ENCODE assay signal across 9 cellular contexts in the genomic region with DNA sequence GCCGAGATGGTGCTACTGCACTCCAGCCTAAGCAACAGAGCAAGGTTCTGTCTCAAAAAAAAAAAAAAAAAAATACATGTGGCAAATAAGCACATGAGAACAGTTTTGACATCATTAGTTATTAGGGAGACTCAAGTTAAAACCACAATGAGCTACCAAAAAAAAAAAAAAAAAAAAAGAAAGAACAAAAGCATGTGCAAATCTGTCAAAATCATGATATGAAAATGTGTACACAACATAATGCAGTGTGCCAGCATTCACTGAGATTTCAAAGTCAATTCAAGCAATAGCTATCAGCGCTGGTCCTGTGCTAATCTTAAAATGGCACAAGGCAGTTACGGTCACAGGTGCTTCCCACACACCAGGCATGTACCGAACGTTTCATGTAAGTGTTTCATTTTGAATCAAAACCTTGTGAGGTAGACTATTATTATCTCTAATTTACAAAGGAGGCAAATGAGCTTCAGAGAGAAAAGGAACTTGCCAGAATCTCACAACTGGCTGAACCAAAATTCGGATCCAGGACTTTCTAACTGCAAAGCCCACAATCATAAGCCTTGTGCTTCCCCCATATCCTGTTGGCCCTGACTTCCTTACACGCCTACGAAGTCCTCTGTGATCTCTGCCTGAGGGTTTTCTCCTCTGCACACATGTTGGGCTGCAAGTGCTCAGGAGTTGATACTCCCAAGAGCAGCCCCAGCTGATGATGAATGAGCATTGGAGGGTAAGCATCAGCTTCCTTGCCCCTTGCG.
A peak's percentile ranks its signal among the peaks of the same experiment; 100 is the strongest.
DNase-seq lines count a peak whose midpoint lies in the region; ATAC-seq and TF ChIP-seq lines count a peak whose summit lies in the region.
"Had no signal": no experiment of that assay in that cellular context is flagged by ENCODE, and none has a peak within 500 bp of the region (broad histone marks: within the 10 kb centered on the region; RNA-seq: fewer than 3 reads in every experiment).

No MANE protein-coding gene starts in this region.

- peak; percentile 56 for DNase-seq in activated CD4-positive, alpha-beta T cell treated with anti-CD3 and anti-CD28 coated beads for 48 hours
- DNase-seq in activated CD4-positive, alpha-beta T cell treated with anti-CD3 and anti-CD28 coated beads for 1 hour = no peak
- DNase-seq in Jurkat, Clone E6-1 (ENCODE audit: low read depth, low spot score) = peak; percentile 84
- no peak for DNase-seq in neural crest cell (ENCODE audit: low read depth, low spot score)
- no peak for DNase-seq in NCI-H226
- DNase-seq in NCI-H2029 treated with DMSO at 0.1 percent for 48 hours (lab: John Stamatoyannopoulos, UW) = no peak
- DNase-seq in NCI-H82 (lab: John Stamatoyannopoulos, UW) = no peak

- ATAC-seq in GM21786 (IDR thresholded peaks at IDR 0.05; ENCODE audit: unreplicated experiment) = peak; percentile 89
- ATAC-seq: A549 had no signal

- H3K4me3 Mint-ChIP-seq in neural crest cell = no peak overlapping the region

- no peaks in the 10 kb centered on the region for H3K4me1 Mint-ChIP-seq in neural crest cell

- no peaks in the 10 kb centered on the region for H3K9me3 Mint-ChIP-seq in neural crest cell

- TF ChIP-seq CTCF in neural crest cell (conservative IDR thresholded peaks at IDR 0.05) = no peak

- peak overlapping the region; percentile 28 for H3K27ac Mint-ChIP-seq in neural crest cell (ENCODE audit: unreplicated experiment)

- no peaks in the 10 kb centered on the region for H3K36me3 Mint-ChIP-seq in neural crest cell (ENCODE audit: low read depth)

- H3K27me3 Mint-ChIP-seq in neural crest cell (ENCODE audit: low read depth) = no peaks in the 10 kb centered on the region

- peak overlapping the region; percentile 20 for H3K4me3 ChIP-seq in Jurkat, Clone E6-1 (ENCODE audit: low read length)
- H3K4me3 ChIP-seq: A549 had no signal

Comparison
In these comparisons a context has a peak if more than half of its experiments do, and no peak if none do; other contexts are left out.
1. DNase-seq: peak in activated CD4-positive, alpha-beta T cell treated with anti-CD3 and anti-CD28 coated beads for 48 hours (single experiment) and Jurkat, Clone E6-1 (single experiment); none in activated CD4-positive, alpha-beta T cell treated with anti-CD3 and anti-CD28 coated beads for 1 hour (single experiment), neural crest cell (single experiment), NCI-H226 (single experiment), NCI-H2029 treated with DMSO at 0.1 percent for 48 hours (single experiment) and NCI-H82 (single experiment).